18 cellular contexts compared by ENCODE assay signal in the genomic region with DNA sequence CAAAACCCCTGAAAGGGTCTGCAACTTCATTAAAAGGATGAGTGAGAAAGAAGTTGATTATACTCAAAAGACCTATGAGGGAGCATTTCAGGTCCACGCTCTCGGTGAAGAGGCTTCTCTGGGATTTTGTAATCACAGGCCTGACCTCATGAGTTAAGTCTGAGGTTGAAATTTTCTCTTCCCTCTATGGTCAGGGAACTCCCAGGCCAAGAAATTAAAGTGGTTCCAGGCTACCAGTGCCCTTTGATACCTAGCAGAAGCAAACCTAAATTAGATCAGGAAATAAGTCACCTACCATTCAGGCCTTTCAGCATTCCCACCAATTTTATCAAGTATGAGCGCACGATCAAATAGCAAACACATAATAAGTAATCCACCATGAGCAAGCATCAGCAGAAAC. TPM values are rescaled to one million over a fixed set of nuclear protein-coding genes. Genes with fewer than 3 reads are reported as not detected.
DNase-seq lines count a peak whose midpoint lies in the region; ATAC-seq and TF ChIP-seq lines count a peak whose summit lies in the region.
"Had no signal": no experiment of that assay in that cellular context is flagged by ENCODE, and none has a peak within 500 bp of the region (broad histone marks: within the 10 kb centered on the region; RNA-seq: fewer than 3 reads in every experiment).

No MANE protein-coding gene starts in this region.

- H3K4me1 Mint-ChIP-seq in activated CD4-positive, alpha-beta T cell treated with anti-CD3 and anti-CD28 coated beads, Interleukin-2, amount 10 ng/mL, durations not matched to agents 24 days and 14 days, result peaks cover 9% of the 10 kb centered on the region
- H3K4me1 Mint-ChIP-seq in WTC11, result no peaks in the 10 kb centered on the region
- peaks cover 30% of the 10 kb centered on the region for H3K4me1 Mint-ChIP-seq in stimulated activated effector memory CD8-positive, alpha-beta T cell treated with anti-CD3 and anti-CD28 coated beads, Interleukin-12 subunit alpha, Interleukin-12 subunit beta, amount 100 ng/mL, for 72 hours

- DNase-seq in activated CD4-positive, alpha-beta T cell treated with anti-CD3 and anti-CD28 coated beads, Interleukin-2, amount 10 ng/mL, durations not matched to agents 24 days and 14 days, result peak; percentile 7
- no peak for DNase-seq in activated CD4-positive, alpha-beta T cell treated with anti-CD3 and anti-CD28 coated beads, Interleukin-2, amount 50 U/mL, for 48 hours
- DNase-seq in WTC11 (ENCODE audit: low spot score), result no peak
- DNase-seq in iris pigment epithelial cell (ENCODE audit: low read depth), result peak; percentile 21
- DNase-seq in stimulated activated effector memory CD8-positive, alpha-beta T cell treated with anti-CD3 and anti-CD28 coated beads, Interleukin-12 subunit alpha, Interleukin-12 subunit beta, amount 100 ng/mL, for 72 hours (ENCODE audit: low spot score in 2 of 2), result no peak
- DNase-seq in globus pallidus (ENCODE audit: low spot score), result no peak
- no peak for DNase-seq in NCI-H510A (lab: John Stamatoyannopoulos, UW)
- DNase-seq: DND-41, GM23248, HCEC 1CT, NCI-H1092 treated with DMSO at 0.1 percent for 48 hours, NCI-H1694 treated with DMSO at 0.1 percent for 48 hours, NCI-H345, NCI-H69, SHP77 treated with DMSO at 0.1 percent for 48 hours had no signal

- no peak overlapping the region for H3K27ac Mint-ChIP-seq in activated CD4-positive, alpha-beta T cell treated with anti-CD3 and anti-CD28 coated beads, Interleukin-2, amount 10 ng/mL, durations not matched to agents 24 days and 14 days
- peak overlapping the region; percentile 22; the same call in 1 of the 2 replicates for H3K27ac Mint-ChIP-seq in WTC11
- H3K27ac Mint-ChIP-seq in stimulated activated effector memory CD8-positive, alpha-beta T cell treated with anti-CD3 and anti-CD28 coated beads, Interleukin-12 subunit alpha, Interleukin-12 subunit beta, amount 100 ng/mL, for 72 hours, result peak overlapping the region; percentile 27
- H3K27ac Mint-ChIP-seq: IgD-negative memory B cell had no signal

- TF ChIP-seq CTCF in WTC11 (IDR thresholded peaks at IDR 0.05), result no peak

- H3K4me3 Mint-ChIP-seq in activated CD4-positive, alpha-beta T cell treated with anti-CD3 and anti-CD28 coated beads, Interleukin-2, amount 10 ng/mL, durations not matched to agents 24 days and 14 days, result no peak overlapping the region
- no peak overlapping the region for H3K4me3 Mint-ChIP-seq in WTC11
- no peak overlapping the region for H3K4me3 Mint-ChIP-seq in stimulated activated effector memory CD8-positive, alpha-beta T cell treated with anti-CD3 and anti-CD28 coated beads, Interleukin-12 subunit alpha, Interleukin-12 subunit beta, amount 100 ng/mL, for 72 hours

- H3K9me3 Mint-ChIP-seq in activated CD4-positive, alpha-beta T cell treated with anti-CD3 and anti-CD28 coated beads, Interleukin-2, amount 10 ng/mL, durations not matched to agents 24 days and 14 days, result no peaks in the 10 kb centered on the region
- no peaks in the 10 kb centered on the region for H3K9me3 Mint-ChIP-seq in WTC11
- no peaks in the 10 kb centered on the region for H3K9me3 Mint-ChIP-seq in stimulated activated effector memory CD8-positive, alpha-beta T cell treated with anti-CD3 and anti-CD28 coated beads, Interleukin-12 subunit alpha, Interleukin-12 subunit beta, amount 100 ng/mL, for 72 hours
- H3K9me3 Mint-ChIP-seq: IgD-negative memory B cell had no signal

- no peak for ATAC-seq in WTC11
- ATAC-seq in stimulated activated effector memory CD8-positive, alpha-beta T cell treated with anti-CD3 and anti-CD28 coated beads, Interleukin-12 subunit alpha, Interleukin-12 subunit beta, amount 100 ng/mL, for 72 hours, result no peak
- no peak for ATAC-seq in activated CD4-positive, CD25-positive, alpha-beta regulatory T cell treated with anti-CD3 and anti-CD28 coated beads, Interleukin-2, amount 50 U/mL, for 24 hours
- ATAC-seq: GM12878 had no signal

- intact Hi-C loops in activated CD4-positive, alpha-beta T cell treated with anti-CD3 and anti-CD28 coated beads, Interleukin-2, amount 10 ng/mL, durations not matched to agents 24 days and 14 days (cut with micrococcal nuclease), result no loop called here

- H3K27me3 Mint-ChIP-seq in activated CD4-positive, alpha-beta T cell treated with anti-CD3 and anti-CD28 coated beads, Interleukin-2, amount 10 ng/mL, durations not matched to agents 24 days and 14 days, result no peaks in the 10 kb centered on the region
- H3K27me3 Mint-ChIP-seq in WTC11 (ENCODE audit: low read depth), result no peaks in the 10 kb centered on the region
- H3K27me3 Mint-ChIP-seq: IgD-negative memory B cell had no signal

- POLR2A ChIA-PET in WTC11 (lab: Charles Lee), result no interaction called here

- peaks cover 4% of the 10 kb centered on the region for H3K36me3 Mint-ChIP-seq in activated CD4-positive, alpha-beta T cell treated with anti-CD3 and anti-CD28 coated beads, Interleukin-2, amount 10 ng/mL, durations not matched to agents 24 days and 14 days (ENCODE audit: low read depth)
- no peaks in the 10 kb centered on the region for H3K36me3 Mint-ChIP-seq in WTC11
- H3K36me3 Mint-ChIP-seq in stimulated activated effector memory CD8-positive, alpha-beta T cell treated with anti-CD3 and anti-CD28 coated beads, Interleukin-12 subunit alpha, Interleukin-12 subunit beta, amount 100 ng/mL, for 72 hours, result peaks cover 14% of the 10 kb centered on the region
- H3K36me3 Mint-ChIP-seq: IgD-negative memory B cell had no signal

- CTCF ChIA-PET in WTC11 (lab: Charles Lee), result no interaction called here

TF ChIP-seq in WTC11, 78 proteins besides CTCF, POLR2A, EP300 and RAD21 (continues in another document):
- TF ChIP-seq EMX1 (CRISPR knock-in tag; IDR thresholded peaks at IDR 0.05) (no peak), JAZF1 (CRISPR knock-in tag; IDR thresholded peaks at IDR 0.05) (no peak), ATF1 (CRISPR knock-in tag; IDR thresholded peaks at IDR 0.05) (no peak), SMAD4 (CRISPR knock-in tag; IDR thresholded peaks at IDR 0.05) (no peak), ETV6 (CRISPR knock-in tag; IDR thresholded peaks at IDR 0.05) (no peak), MXD4 (CRISPR knock-in tag; IDR thresholded peaks at IDR 0.05; ENCODE audit: borderline replicate concordance) (no peak), JUN (CRISPR knock-in tag; IDR thresholded peaks at IDR 0.05) (no peak)
- TF ChIP-seq, protein P1, sequence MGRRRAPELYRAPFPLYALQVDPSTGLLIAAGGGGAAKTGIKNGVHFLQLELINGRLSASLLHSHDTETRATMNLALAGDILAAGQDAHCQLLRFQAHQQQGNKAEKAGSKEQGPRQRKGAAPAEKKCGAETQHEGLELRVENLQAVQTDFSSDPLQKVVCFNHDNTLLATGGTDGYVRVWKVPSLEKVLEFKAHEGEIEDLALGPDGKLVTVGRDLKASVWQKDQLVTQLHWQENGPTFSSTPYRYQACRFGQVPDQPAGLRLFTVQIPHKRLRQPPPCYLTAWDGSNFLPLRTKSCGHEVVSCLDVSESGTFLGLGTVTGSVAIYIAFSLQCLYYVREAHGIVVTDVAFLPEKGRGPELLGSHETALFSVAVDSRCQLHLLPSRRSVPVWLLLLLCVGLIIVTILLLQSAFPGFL (CRISPR knock-in tag; IDR thresholded peaks at IDR 0.05; ENCODE audit: borderline replicate concordance), result no peak
- TF ChIP-seq, protein P2, sequence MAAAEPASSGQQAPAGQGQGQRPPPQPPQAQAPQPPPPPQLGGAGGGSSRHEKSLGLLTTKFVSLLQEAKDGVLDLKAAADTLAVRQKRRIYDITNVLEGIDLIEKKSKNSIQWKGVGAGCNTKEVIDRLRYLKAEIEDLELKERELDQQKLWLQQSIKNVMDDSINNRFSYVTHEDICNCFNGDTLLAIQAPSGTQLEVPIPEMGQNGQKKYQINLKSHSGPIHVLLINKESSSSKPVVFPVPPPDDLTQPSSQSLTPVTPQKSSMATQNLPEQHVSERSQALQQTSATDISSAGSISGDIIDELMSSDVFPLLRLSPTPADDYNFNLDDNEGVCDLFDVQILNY (CRISPR knock-in tag; IDR thresholded peaks at IDR 0.05), result no peak
- TF ChIP-seq, protein P3, sequence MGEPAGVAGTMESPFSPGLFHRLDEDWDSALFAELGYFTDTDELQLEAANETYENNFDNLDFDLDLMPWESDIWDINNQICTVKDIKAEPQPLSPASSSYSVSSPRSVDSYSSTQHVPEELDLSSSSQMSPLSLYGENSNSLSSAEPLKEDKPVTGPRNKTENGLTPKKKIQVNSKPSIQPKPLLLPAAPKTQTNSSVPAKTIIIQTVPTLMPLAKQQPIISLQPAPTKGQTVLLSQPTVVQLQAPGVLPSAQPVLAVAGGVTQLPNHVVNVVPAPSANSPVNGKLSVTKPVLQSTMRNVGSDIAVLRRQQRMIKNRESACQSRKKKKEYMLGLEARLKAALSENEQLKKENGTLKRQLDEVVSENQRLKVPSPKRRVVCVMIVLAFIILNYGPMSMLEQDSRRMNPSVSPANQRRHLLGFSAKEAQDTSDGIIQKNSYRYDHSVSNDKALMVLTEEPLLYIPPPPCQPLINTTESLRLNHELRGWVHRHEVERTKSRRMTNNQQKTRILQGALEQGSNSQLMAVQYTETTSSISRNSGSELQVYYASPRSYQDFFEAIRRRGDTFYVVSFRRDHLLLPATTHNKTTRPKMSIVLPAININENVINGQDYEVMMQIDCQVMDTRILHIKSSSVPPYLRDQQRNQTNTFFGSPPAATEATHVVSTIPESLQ (CRISPR knock-in tag; IDR thresholded peaks at IDR 0.05), result no peak
- TF ChIP-seq, protein P4, sequence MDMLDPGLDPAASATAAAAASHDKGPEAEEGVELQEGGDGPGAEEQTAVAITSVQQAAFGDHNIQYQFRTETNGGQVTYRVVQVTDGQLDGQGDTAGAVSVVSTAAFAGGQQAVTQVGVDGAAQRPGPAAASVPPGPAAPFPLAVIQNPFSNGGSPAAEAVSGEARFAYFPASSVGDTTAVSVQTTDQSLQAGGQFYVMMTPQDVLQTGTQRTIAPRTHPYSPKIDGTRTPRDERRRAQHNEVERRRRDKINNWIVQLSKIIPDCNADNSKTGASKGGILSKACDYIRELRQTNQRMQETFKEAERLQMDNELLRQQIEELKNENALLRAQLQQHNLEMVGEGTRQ (CRISPR knock-in tag; IDR thresholded peaks at IDR 0.05), result no peak

RNA-seq across cellular contexts. Expression of a gene that starts 27.9 kb away (rescaled TPM):
- 11.5 and 13.1 TPM in 2 replicates for total RNA-seq in activated CD4-positive, alpha-beta T cell treated with anti-CD3 and anti-CD28 coated beads, Interleukin-2, amount 10 ng/mL, durations not matched to agents 24 days and 14 days
- total RNA-seq in WTC11 (2021), result 40.6 to 42.9 TPM (median 42.4 TPM) in 3 replicates

RNA-seq across cellular contexts. Expression of a gene that starts 28.3 kb away (rescaled TPM):
- 79.9 and 84.5 TPM in 2 replicates for total RNA-seq in activated CD4-positive, alpha-beta T cell treated with anti-CD3 and anti-CD28 coated beads, Interleukin-2, amount 10 ng/mL, durations not matched to agents 24 days and 14 days
- 67.4 to 74.4 TPM (median 68.8 TPM) in 3 replicates for total RNA-seq in WTC11 (2021)

Comparison
In these comparisons a context has a peak if more than half of its experiments do, and no peak if none do; other contexts are left out.
1. DNase-seq: peak in activated CD4-positive, alpha-beta T cell treated with anti-CD3 and anti-CD28 coated beads, Interleukin-2, amount 10 ng/mL, durations not matched to agents 24 days and 14 days (single experiment) and iris pigment epithelial cell (single experiment); none in activated CD4-positive, alpha-beta T cell treated with anti-CD3 and anti-CD28 coated beads, Interleukin-2, amount 50 U/mL, for 48 hours (0 of 2), WTC11 (single experiment), stimulated activated effector memory CD8-positive, alpha-beta T cell treated with anti-CD3 and anti-CD28 coated beads, Interleukin-12 subunit alpha, Interleukin-12 subunit beta, amount 100 ng/mL, for 72 hours (0 of 2), globus pallidus (single experiment) and NCI-H510A (single experiment).